Comparison of ENCODE assay signal across 13 cellular contexts in the genomic region with DNA sequence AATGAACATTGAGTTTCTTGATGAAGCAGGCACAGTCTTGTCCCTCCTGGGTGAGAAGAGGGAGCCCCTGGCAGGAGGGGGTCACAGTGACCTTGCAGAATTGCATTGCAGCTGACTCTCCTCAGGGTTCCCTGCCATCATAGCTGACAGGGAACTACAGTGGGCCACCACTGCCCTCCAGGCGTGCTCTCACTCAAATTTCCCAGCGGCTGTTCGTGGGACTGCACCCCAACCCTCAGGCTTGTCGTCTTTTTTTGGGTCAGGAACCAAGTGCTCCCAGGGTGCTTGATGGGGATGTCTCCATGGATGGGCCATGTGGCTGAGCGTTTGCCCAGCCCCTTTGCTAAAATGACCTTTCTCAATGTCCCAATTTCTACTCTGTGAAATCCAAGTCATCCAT.
DNase-seq lines count a peak whose midpoint lies in the region; ATAC-seq and TF ChIP-seq lines count a peak whose summit lies in the region.
"Had no signal": no experiment of that assay in that cellular context is flagged by ENCODE, and none has a peak within 500 bp of the region (broad histone marks: within the 10 kb centered on the region; RNA-seq: fewer than 3 reads in every experiment).

No MANE protein-coding gene starts in this region.

- peaks cover 12% of the 10 kb centered on the region for H3K27me3 ChIP-seq in MM.1S (replicated peaks; ENCODE audit: insufficient read depth, low read length)

- H3K4me2 ChIP-seq in MM.1S (ENCODE audit: low read depth, low read length): no peak overlapping the region

- no peak overlapping the region for H3K4me3 ChIP-seq in MM.1S (ENCODE audit: low read length)
- no peak overlapping the region for H3K4me3 ChIP-seq in epithelial cell of proximal tubule (ENCODE audit: low read depth, low read length)
- H3K4me3 ChIP-seq: heart left ventricle had no signal

- H3K27ac Mint-ChIP-seq in osteocyte (ENCODE audit: unreplicated experiment): no peak overlapping the region
- H3K27ac Mint-ChIP-seq: T-cell had no signal

- peaks cover 6% of the 10 kb centered on the region for H3K9me3 Mint-ChIP-seq in osteocyte (ENCODE audit: unreplicated experiment)

- H3K9ac ChIP-seq in MM.1S (ENCODE audit: low read length): no peak overlapping the region

- no peaks in the 10 kb centered on the region for H3K4me1 Mint-ChIP-seq in osteocyte (ENCODE audit: unreplicated experiment)
- H3K4me1 Mint-ChIP-seq: T-cell had no signal

- H3K27me3 Mint-ChIP-seq in osteocyte (ENCODE audit: unreplicated experiment): peaks cover 20% of the 10 kb centered on the region

- H2AFZ ChIP-seq in MM.1S (ENCODE audit: low read length): no peak overlapping the region

- DNase-seq in NCI-H82 (lab: John Stamatoyannopoulos, UW): peak; percentile 38
- DNase-seq in NCI-H82 treated with DMSO at 0.1 percent for 48 hours (lab: John Stamatoyannopoulos, UW; ENCODE audit: unreplicated experiment): no peak
- no peak for DNase-seq in MM.1S
- no peak for DNase-seq in epithelial cell of proximal tubule (ENCODE audit: low read depth)
- DNase-seq in osteocyte (ENCODE audit: extremely low spot score, unreplicated experiment): no peak
- no peak for DNase-seq in SW480 (ENCODE audit: low spot score)
- no peak for DNase-seq in AML-193 (lab: John Stamatoyannopoulos, UW)
- DNase-seq: GF-D8; heart left ventricle; NCI-H524; stimulated activated CD4-positive, alpha-beta T cell treated with anti-CD3 and anti-CD28 coated beads, Interleukin-4, amount 100 ng/mL, for 24 hours; T-cell had no signal

- H3K4me3 Mint-ChIP-seq in osteocyte (ENCODE audit: unreplicated experiment): no peak overlapping the region
- H3K4me3 Mint-ChIP-seq: T-cell had no signal

- no peaks in the 10 kb centered on the region for H3K79me2 ChIP-seq in MM.1S (ENCODE audit: low read length)

- no peaks in the 10 kb centered on the region for H3F3A ChIP-seq in MM.1S (ENCODE audit: insufficient read depth, low read length)

- no peaks in the 10 kb centered on the region for H3K9me3 ChIP-seq in MM.1S (replicated peaks; ENCODE audit: insufficient read depth, low read length)

- no peaks in the 10 kb centered on the region for H3K4me1 ChIP-seq in MM.1S (ENCODE audit: low read length)
- H3K4me1 ChIP-seq: heart left ventricle had no signal

- H3K27ac ChIP-seq in MM.1S (ENCODE audit: low read length): no peak overlapping the region
- H3K27ac ChIP-seq: heart left ventricle had no signal

- ATAC-seq in HG03442 (IDR thresholded peaks at IDR 0.05; ENCODE audit: unreplicated experiment): no peak
- ATAC-seq: heart left ventricle, T-cell had no signal

- TF ChIP-seq CTCF in MM.1S (IDR thresholded peaks at IDR 0.05; ENCODE audit: low read length): peak; percentile 44
- peak; percentile 40 for TF ChIP-seq CTCF in epithelial cell of proximal tubule (conservative IDR thresholded peaks at IDR 0.05; ENCODE audit: low read depth, low read length)
- TF ChIP-seq CTCF in osteocyte (IDR thresholded peaks at IDR 0.05): peak; percentile 18

- H3K9me2 ChIP-seq in MM.1S (replicated peaks; ENCODE audit: insufficient read depth, low read length): no peaks in the 10 kb centered on the region

- H3K36me3 ChIP-seq in MM.1S (replicated peaks; ENCODE audit: insufficient read depth, low read length): no peaks in the 10 kb centered on the region
- H3K36me3 ChIP-seq: heart left ventricle had no signal

- no peaks in the 10 kb centered on the region for H4K20me1 ChIP-seq in MM.1S (ENCODE audit: insufficient read depth, low read length)

- H3K36me3 Mint-ChIP-seq in osteocyte (ENCODE audit: unreplicated experiment): no peaks in the 10 kb centered on the region
- H3K36me3 Mint-ChIP-seq: T-cell had no signal
